Comparison of ENCODE assay signal across 18 cellular contexts in the genomic region with DNA sequence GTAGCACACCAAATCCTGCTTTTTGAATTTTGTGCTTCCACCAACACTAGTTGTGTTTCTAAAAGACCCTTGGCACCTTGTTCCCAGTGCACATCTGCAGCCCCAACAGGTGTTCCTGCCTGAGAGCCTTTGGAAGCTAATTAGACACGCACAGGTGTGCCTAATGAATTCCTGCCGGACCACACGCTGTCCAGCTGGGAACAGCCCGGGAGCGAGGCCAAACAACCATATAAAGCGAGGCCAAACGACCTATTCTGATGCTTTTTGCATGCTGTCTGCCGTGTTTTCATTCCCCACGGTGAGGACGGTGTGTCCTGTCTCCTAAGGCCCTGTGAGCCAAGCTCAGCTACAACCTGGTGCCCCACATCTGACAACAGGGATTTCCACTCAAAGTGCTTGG.
"Had no signal": no experiment of that assay in that cellular context is flagged by ENCODE, and none has a peak within 500 bp of the region (broad histone marks: within the 10 kb centered on the region; RNA-seq: fewer than 3 reads in every experiment).

No MANE protein-coding gene starts in this region.

- H3K9me3 ChIP-seq: ascending aorta, lower lobe of right lung, suprapubic skin, vagina had no signal

- H3K4me2 ChIP-seq: hepatocyte, smooth muscle cell had no signal

- H3K4me3 Mint-ChIP-seq: activated CD4-positive, alpha-beta T cell treated with anti-CD3 and anti-CD28 coated beads, Interleukin-2, amount 10 ng/mL, durations not matched to agents 24 days and 14 days; activated CD8-positive, alpha-beta T cell treated with anti-CD3 and anti-CD28 coated beads, Interleukin-2, amount 10 ng/mL, durations not matched to agents 7 days and 5 days; activated naive CD4-positive, alpha-beta T cell treated with anti-CD3 and anti-CD28 coated beads, Interleukin-2, amount 50 U/mL, for 24 hours; activated T-cell treated with anti-CD3 and anti-CD28 coated beads, Interleukin-2, amount 50 U/mL, for 4 hours; central memory CD8-positive, alpha-beta T cell; naive thymus-derived CD8-positive, alpha-beta T cell; stimulated activated naive CD8-positive, alpha-beta T cell treated with anti-CD3 and anti-CD28 coated beads, Interleukin-15, amount 100 ng/mL, for 72 hours had no signal

- DNase-seq: activated CD4-positive, alpha-beta T cell treated with anti-CD3 and anti-CD28 coated beads, Interleukin-2, amount 10 ng/mL, durations not matched to agents 24 days and 14 days; activated CD8-positive, alpha-beta T cell treated with anti-CD3 and anti-CD28 coated beads, Interleukin-2, amount 10 ng/mL, durations not matched to agents 7 days and 5 days; activated T-cell treated with anti-CD3 and anti-CD28 coated beads, Interleukin-2, amount 50 U/mL, for 4 hours; foreskin keratinocyte; left colon; lower lobe of right lung; naive thymus-derived CD8-positive, alpha-beta T cell; stimulated activated CD4-positive, alpha-beta T cell treated with anti-CD3 and anti-CD28 coated beads, Interleukin-4, amount 100 ng/mL, for 1 hour; stimulated activated naive CD8-positive, alpha-beta T cell treated with anti-CD3 and anti-CD28 coated beads, Interleukin-15, amount 100 ng/mL, for 72 hours; trophoblast cell had no signal

- H3K27ac Mint-ChIP-seq: activated CD4-positive, alpha-beta T cell treated with anti-CD3 and anti-CD28 coated beads, Interleukin-2, amount 10 ng/mL, durations not matched to agents 24 days and 14 days; activated CD8-positive, alpha-beta T cell treated with anti-CD3 and anti-CD28 coated beads, Interleukin-2, amount 10 ng/mL, durations not matched to agents 7 days and 5 days; activated naive CD4-positive, alpha-beta T cell treated with anti-CD3 and anti-CD28 coated beads, Interleukin-2, amount 50 U/mL, for 24 hours had no signal

- H3K27me3 ChIP-seq: ascending aorta, foreskin keratinocyte, hepatocyte, suprapubic skin, vagina had no signal

- H3K9me3 Mint-ChIP-seq: activated CD4-positive, alpha-beta T cell treated with anti-CD3 and anti-CD28 coated beads, Interleukin-2, amount 10 ng/mL, durations not matched to agents 24 days and 14 days; activated naive CD4-positive, alpha-beta T cell treated with anti-CD3 and anti-CD28 coated beads, Interleukin-2, amount 50 U/mL, for 24 hours; activated T-cell treated with anti-CD3 and anti-CD28 coated beads, Interleukin-2, amount 50 U/mL, for 4 hours; central memory CD8-positive, alpha-beta T cell; naive thymus-derived CD8-positive, alpha-beta T cell; stimulated activated naive CD8-positive, alpha-beta T cell treated with anti-CD3 and anti-CD28 coated beads, Interleukin-15, amount 100 ng/mL, for 72 hours had no signal

- H3K27ac ChIP-seq: ascending aorta, coronary artery, foreskin keratinocyte, hepatocyte, lower lobe of right lung, suprapubic skin, vagina had no signal

- H3K27me3 Mint-ChIP-seq: activated CD4-positive, alpha-beta T cell treated with anti-CD3 and anti-CD28 coated beads, Interleukin-2, amount 10 ng/mL, durations not matched to agents 24 days and 14 days; activated naive CD4-positive, alpha-beta T cell treated with anti-CD3 and anti-CD28 coated beads, Interleukin-2, amount 50 U/mL, for 24 hours; central memory CD8-positive, alpha-beta T cell; naive thymus-derived CD8-positive, alpha-beta T cell; stimulated activated naive CD8-positive, alpha-beta T cell treated with anti-CD3 and anti-CD28 coated beads, Interleukin-15, amount 100 ng/mL, for 72 hours had no signal

- H3K4me1 Mint-ChIP-seq: activated naive CD4-positive, alpha-beta T cell treated with anti-CD3 and anti-CD28 coated beads, Interleukin-2, amount 50 U/mL, for 24 hours; central memory CD8-positive, alpha-beta T cell; naive thymus-derived CD8-positive, alpha-beta T cell had no signal

- H2AFZ ChIP-seq: hepatocyte had no signal

- H3K79me2 ChIP-seq: hepatocyte had no signal

- H3K4me3 ChIP-seq: ascending aorta, coronary artery, hepatocyte, lower lobe of right lung, smooth muscle cell, suprapubic skin, vagina had no signal
